19 cellular contexts compared by ENCODE assay signal in the genomic region with DNA sequence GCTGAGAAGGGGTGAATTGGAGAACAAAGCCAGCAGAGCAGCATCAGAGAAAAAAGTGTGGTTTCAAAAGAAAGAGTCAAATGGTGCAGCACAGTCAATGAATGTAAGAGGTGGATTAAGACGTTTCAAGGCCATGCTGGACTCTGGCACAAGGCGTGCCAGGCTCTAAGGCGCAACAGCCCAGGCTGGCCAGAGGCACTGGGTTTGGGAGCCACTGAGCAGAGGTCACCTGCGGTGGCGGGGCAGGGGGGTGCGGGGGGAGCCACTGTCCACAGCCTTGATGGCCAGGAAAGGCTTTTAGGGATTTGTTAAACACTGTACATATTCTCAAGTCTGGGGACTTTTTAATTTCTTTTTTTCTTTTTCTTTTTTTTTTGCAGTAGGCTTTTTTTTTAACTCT.
"Had no signal": no experiment of that assay in that cellular context is flagged by ENCODE, and none has a peak within 500 bp of the region (broad histone marks: within the 10 kb centered on the region; RNA-seq: fewer than 3 reads in every experiment).

No MANE protein-coding gene starts in this region.

- H2AFZ ChIP-seq: hepatocyte had no signal

- H3K27ac ChIP-seq: foreskin keratinocyte, hepatocyte, sigmoid colon, vagina had no signal

- H3K4me1 ChIP-seq: foreskin keratinocyte had no signal

- ATAC-seq: activated CD8-positive, alpha-beta T cell treated with anti-CD3 and anti-CD28 coated beads, Interleukin-2, amount 10 ng/mL, durations not matched to agents 7 days and 5 days; activated naive CD4-positive, alpha-beta T cell treated with anti-CD3 and anti-CD28 coated beads, Interleukin-2, amount 50 U/mL, for 72 hours; activated T-helper 17 cell treated with anti-CD3 and anti-CD28 coated beads, Interleukin-2, amount 50 U/mL, for 72 hours; stimulated activated naive B cell treated with anti-CD40 and anti-IgM and Interleukin-4, amounts not matched to agents 10 μg/mL and 1 μg/mL and 100 μg/mL, for 72 hours had no signal

- H3K4me2 ChIP-seq: hepatocyte had no signal

- H3K27me3 ChIP-seq: foreskin keratinocyte, hepatocyte, sigmoid colon, vagina had no signal

- DNase-seq: activated CD4-positive, alpha-beta T cell treated with anti-CD3 and anti-CD28 coated beads, Interleukin-2, amount 50 U/mL, for 1 hour; activated CD4-positive, CD25-positive, alpha-beta regulatory T cell treated with anti-CD3 and anti-CD28 coated beads, Interleukin-2, amount 50 U/mL, for 72 hours; activated CD8-positive, alpha-beta T cell treated with anti-CD3 and anti-CD28 coated beads, Interleukin-2, amount 10 ng/mL, durations not matched to agents 7 days and 5 days; aorta; central memory CD4-positive, alpha-beta T cell; effector memory CD4-positive, alpha-beta T cell; kidney glomerular epithelial cell; mammary epithelial cell; midbrain; nucleus accumbens; sigmoid colon; stimulated activated CD4-positive, alpha-beta T cell treated with anti-CD3 and anti-CD28 coated beads, Interleukin-2, amount 100 ng/mL, for 48 hours; stimulated activated CD8-positive, alpha-beta memory T cell treated with anti-CD3 and anti-CD28 coated beads, Interleukin-4, amount 100 ng/mL, for 48 hours; stimulated activated naive B cell treated with anti-CD40 and anti-IgM and Interleukin-4, amounts not matched to agents 10 μg/mL and 1 μg/mL and 100 μg/mL, for 72 hours had no signal

- H3K36me3 ChIP-seq: sigmoid colon, vagina had no signal

- H3K4me3 ChIP-seq: hepatocyte, sigmoid colon, vagina had no signal

- H3K9me3 ChIP-seq: sigmoid colon, vagina had no signal
